In the genomic region with DNA sequence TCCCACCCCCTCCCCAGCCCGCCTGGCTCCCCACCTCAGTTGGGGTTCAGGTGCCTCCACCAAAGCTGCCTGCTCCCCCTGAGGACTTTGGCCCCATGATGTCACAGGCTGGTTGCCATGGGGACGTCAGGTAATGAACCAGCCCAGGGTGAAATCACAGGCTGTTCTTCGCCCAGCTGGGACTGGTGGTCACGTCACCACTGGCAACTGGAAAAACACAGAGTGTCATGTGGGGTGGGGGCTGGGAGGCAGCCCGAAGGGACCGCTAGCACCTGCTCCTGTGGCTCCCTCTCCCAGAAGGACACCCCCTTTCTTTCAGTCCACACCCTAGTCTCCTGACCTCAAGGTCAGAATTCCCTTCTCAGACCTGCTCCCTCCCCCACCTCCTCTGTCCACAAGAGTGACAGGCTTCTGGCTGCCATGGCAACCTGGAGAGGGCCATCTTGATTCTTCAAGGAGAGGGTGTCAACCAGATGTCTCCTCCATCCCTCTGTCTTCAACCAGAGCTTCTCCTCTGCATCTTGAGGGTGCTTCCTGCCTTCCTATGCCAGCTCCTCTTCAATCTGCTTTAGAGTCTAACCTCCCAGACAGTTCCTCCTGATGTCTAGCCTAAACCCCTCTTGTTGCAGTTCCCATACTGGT, we compare ENCODE assay signal across 1 cellular context.
TF ChIP-seq lines count a peak whose summit lies in the region.

No MANE protein-coding gene starts in this region.

TF ChIP-seq in GM12878, 131 proteins besides CTCF, POLR2A, EP300 and RAD21 (continues in another document):
- TF ChIP-seq HDGF (IDR thresholded peaks at IDR 0.05) = peak; percentile 27; the same call in 1 of the 2 replicates
- TF ChIP-seq PAX5 (IDR thresholded peaks at IDR 0.05; ENCODE audit: borderline replicate concordance, low read depth, low read length) = no peak
- peak; percentile 75 for TF ChIP-seq ATF7 (IDR thresholded peaks at IDR 0.05; ENCODE audit: low read depth)
- no peak for TF ChIP-seq RB1 (IDR thresholded peaks at IDR 0.05; ENCODE audit: borderline replicate concordance)
- TF ChIP-seq BHLHE40 (IDR thresholded peaks at IDR 0.05; ENCODE audit: borderline replicate concordance in 1 of 2, low read depth in 2 of 2, low read length in 1 of 2) = peak in 1 of 2 experiments; percentile 34; a peak in 1 of 4 replicates
- no peak for TF ChIP-seq TCF12 (IDR thresholded peaks at IDR 0.05; ENCODE audit: low read depth, low read length)
- TF ChIP-seq SRF (IDR thresholded peaks at IDR 0.05; ENCODE audit: low read depth in 2 of 2, low read length in 2 of 2) = no peak
- TF ChIP-seq, protein P1, sequence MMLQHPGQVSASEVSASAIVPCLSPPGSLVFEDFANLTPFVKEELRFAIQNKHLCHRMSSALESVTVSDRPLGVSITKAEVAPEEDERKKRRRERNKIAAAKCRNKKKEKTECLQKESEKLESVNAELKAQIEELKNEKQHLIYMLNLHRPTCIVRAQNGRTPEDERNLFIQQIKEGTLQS (IDR thresholded peaks at IDR 0.05; ENCODE audit: borderline replicate concordance, extremely low read depth, low read depth, low read length) = no peak
- no peak for TF ChIP-seq EED (IDR thresholded peaks at IDR 0.05; ENCODE audit: low read depth)
- TF ChIP-seq, protein P2, sequence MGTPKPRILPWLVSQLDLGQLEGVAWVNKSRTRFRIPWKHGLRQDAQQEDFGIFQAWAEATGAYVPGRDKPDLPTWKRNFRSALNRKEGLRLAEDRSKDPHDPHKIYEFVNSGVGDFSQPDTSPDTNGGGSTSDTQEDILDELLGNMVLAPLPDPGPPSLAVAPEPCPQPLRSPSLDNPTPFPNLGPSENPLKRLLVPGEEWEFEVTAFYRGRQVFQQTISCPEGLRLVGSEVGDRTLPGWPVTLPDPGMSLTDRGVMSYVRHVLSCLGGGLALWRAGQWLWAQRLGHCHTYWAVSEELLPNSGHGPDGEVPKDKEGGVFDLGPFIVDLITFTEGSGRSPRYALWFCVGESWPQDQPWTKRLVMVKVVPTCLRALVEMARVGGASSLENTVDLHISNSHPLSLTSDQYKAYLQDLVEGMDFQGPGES (IDR thresholded peaks at IDR 0.05) = no peak
- no peak for TF ChIP-seq NFXL1 (IDR thresholded peaks at IDR 0.05; ENCODE audit: borderline replicate concordance)
- TF ChIP-seq, protein P3, sequence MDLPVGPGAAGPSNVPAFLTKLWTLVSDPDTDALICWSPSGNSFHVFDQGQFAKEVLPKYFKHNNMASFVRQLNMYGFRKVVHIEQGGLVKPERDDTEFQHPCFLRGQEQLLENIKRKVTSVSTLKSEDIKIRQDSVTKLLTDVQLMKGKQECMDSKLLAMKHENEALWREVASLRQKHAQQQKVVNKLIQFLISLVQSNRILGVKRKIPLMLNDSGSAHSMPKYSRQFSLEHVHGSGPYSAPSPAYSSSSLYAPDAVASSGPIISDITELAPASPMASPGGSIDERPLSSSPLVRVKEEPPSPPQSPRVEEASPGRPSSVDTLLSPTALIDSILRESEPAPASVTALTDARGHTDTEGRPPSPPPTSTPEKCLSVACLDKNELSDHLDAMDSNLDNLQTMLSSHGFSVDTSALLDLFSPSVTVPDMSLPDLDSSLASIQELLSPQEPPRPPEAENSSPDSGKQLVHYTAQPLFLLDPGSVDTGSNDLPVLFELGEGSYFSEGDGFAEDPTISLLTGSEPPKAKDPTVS (IDR thresholded peaks at IDR 0.05; ENCODE audit: low read depth, low read length) = no peak
- TF ChIP-seq, protein P4, sequence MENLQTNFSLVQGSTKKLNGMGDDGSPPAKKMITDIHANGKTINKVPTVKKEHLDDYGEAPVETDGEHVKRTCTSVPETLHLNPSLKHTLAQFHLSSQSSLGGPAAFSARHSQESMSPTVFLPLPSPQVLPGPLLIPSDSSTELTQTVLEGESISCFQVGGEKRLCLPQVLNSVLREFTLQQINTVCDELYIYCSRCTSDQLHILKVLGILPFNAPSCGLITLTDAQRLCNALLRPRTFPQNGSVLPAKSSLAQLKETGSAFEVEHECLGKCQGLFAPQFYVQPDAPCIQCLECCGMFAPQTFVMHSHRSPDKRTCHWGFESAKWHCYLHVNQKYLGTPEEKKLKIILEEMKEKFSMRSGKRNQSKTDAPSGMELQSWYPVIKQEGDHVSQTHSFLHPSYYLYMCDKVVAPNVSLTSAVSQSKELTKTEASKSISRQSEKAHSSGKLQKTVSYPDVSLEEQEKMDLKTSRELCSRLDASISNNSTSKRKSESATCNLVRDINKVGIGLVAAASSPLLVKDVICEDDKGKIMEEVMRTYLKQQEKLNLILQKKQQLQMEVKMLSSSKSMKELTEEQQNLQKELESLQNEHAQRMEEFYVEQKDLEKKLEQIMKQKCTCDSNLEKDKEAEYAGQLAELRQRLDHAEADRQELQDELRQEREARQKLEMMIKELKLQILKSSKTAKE (IDR thresholded peaks at IDR 0.05; ENCODE audit: low read depth, poor library complexity, severe bottlenecking) = no peak
- peak; percentile 80 for TF ChIP-seq BMI1 (IDR thresholded peaks at IDR 0.05; ENCODE audit: borderline replicate concordance)
- no peak for TF ChIP-seq SIN3A (IDR thresholded peaks at IDR 0.05; ENCODE audit: low read depth, low read length)
- TF ChIP-seq CREB1 (IDR thresholded peaks at IDR 0.05; ENCODE audit: low read depth) = no peak
- TF ChIP-seq, protein P5, sequence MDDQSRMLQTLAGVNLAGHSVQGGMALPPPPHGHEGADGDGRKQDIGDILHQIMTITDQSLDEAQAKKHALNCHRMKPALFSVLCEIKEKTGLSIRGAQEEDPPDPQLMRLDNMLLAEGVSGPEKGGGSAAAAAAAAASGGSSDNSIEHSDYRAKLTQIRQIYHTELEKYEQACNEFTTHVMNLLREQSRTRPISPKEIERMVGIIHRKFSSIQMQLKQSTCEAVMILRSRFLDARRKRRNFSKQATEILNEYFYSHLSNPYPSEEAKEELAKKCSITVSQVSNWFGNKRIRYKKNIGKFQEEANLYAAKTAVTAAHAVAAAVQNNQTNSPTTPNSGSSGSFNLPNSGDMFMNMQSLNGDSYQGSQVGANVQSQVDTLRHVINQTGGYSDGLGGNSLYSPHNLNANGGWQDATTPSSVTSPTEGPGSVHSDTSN (IDR thresholded peaks at IDR 0.05; ENCODE audit: insufficient replicate concordance, low read depth, low read length) = peak; percentile 69
- TF ChIP-seq MYC (IDR thresholded peaks at IDR 0.05; ENCODE audit: insufficient read depth, insufficient read length, insufficient replicate concordance, low read length, severe bottlenecking) = no peak
- TF ChIP-seq NFYA (IDR thresholded peaks at IDR 0.05; ENCODE audit: borderline replicate concordance, low read depth, low read length) = no peak
- no peak for TF ChIP-seq NFIC (IDR thresholded peaks at IDR 0.05; ENCODE audit: low read depth, low read length)
- no peak for TF ChIP-seq MEF2A (IDR thresholded peaks at IDR 0.05; ENCODE audit: insufficient read depth, low read depth, low read length)
- TF ChIP-seq, protein P6, sequence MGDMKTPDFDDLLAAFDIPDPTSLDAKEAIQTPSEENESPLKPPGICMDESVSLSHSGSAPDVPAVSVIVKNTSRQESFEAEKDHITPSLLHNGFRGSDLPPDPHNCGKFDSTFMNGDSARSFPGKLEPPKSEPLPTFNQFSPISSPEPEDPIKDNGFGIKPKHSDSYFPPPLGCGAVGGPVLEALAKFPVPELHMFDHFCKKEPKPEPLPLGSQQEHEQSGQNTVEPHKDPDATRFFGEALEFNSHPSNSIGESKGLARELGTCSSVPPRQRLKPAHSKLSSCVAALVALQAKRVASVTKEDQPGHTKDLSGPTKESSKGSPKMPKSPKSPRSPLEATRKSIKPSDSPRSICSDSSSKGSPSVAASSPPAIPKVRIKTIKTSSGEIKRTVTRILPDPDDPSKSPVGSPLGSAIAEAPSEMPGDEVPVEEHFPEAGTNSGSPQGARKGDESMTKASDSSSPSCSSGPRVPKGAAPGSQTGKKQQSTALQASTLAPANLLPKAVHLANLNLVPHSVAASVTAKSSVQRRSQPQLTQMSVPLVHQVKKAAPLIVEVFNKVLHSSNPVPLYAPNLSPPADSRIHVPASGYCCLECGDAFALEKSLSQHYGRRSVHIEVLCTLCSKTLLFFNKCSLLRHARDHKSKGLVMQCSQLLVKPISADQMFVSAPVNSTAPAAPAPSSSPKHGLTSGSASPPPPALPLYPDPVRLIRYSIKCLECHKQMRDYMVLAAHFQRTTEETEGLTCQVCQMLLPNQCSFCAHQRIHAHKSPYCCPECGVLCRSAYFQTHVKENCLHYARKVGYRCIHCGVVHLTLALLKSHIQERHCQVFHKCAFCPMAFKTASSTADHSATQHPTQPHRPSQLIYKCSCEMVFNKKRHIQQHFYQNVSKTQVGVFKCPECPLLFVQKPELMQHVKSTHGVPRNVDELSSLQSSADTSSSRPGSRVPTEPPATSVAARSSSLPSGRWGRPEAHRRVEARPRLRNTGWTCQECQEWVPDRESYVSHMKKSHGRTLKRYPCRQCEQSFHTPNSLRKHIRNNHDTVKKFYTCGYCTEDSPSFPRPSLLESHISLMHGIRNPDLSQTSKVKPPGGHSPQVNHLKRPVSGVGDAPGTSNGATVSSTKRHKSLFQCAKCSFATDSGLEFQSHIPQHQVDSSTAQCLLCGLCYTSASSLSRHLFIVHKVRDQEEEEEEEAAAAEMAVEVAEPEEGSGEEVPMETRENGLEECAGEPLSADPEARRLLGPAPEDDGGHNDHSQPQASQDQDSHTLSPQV (IDR thresholded peaks at IDR 0.05) = no peak
- no peak for TF ChIP-seq RCOR1 (conservative IDR thresholded peaks at IDR 0.05; ENCODE audit: low read depth, low read length)
- no peak for TF ChIP-seq SP1 (IDR thresholded peaks at IDR 0.05; ENCODE audit: low read depth, low read length)
- no peak for TF ChIP-seq POU2F2 (IDR thresholded peaks at IDR 0.05; ENCODE audit: borderline replicate concordance, low read depth, low read length)
- no peak for TF ChIP-seq PML (IDR thresholded peaks at IDR 0.05; ENCODE audit: low read length)
- no peak for TF ChIP-seq PAX8 (IDR thresholded peaks at IDR 0.05)
- no peak for TF ChIP-seq ASH2L (IDR thresholded peaks at IDR 0.05; ENCODE audit: borderline replicate concordance, low read depth)
- peak; percentile 54; the same call in 1 of the 2 replicates for TF ChIP-seq IKZF1 (conservative IDR thresholded peaks at IDR 0.05)
- TF ChIP-seq, protein P7, sequence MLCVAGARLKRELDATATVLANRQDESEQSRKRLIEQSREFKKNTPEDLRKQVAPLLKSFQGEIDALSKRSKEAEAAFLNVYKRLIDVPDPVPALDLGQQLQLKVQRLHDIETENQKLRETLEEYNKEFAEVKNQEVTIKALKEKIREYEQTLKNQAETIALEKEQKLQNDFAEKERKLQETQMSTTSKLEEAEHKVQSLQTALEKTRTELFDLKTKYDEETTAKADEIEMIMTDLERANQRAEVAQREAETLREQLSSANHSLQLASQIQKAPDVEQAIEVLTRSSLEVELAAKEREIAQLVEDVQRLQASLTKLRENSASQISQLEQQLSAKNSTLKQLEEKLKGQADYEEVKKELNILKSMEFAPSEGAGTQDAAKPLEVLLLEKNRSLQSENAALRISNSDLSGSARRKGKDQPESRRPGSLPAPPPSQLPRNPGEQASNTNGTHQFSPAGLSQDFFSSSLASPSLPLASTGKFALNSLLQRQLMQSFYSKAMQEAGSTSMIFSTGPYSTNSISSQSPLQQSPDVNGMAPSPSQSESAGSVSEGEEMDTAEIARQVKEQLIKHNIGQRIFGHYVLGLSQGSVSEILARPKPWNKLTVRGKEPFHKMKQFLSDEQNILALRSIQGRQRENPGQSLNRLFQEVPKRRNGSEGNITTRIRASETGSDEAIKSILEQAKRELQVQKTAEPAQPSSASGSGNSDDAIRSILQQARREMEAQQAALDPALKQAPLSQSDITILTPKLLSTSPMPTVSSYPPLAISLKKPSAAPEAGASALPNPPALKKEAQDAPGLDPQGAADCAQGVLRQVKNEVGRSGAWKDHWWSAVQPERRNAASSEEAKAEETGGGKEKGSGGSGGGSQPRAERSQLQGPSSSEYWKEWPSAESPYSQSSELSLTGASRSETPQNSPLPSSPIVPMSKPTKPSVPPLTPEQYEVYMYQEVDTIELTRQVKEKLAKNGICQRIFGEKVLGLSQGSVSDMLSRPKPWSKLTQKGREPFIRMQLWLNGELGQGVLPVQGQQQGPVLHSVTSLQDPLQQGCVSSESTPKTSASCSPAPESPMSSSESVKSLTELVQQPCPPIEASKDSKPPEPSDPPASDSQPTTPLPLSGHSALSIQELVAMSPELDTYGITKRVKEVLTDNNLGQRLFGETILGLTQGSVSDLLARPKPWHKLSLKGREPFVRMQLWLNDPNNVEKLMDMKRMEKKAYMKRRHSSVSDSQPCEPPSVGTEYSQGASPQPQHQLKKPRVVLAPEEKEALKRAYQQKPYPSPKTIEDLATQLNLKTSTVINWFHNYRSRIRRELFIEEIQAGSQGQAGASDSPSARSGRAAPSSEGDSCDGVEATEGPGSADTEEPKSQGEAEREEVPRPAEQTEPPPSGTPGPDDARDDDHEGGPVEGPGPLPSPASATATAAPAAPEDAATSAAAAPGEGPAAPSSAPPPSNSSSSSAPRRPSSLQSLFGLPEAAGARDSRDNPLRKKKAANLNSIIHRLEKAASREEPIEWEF (IDR thresholded peaks at IDR 0.05; ENCODE audit: insufficient replicate concordance, low read depth, low read length) = no peak
- TF ChIP-seq FOXM1 (IDR thresholded peaks at IDR 0.05; ENCODE audit: low read depth, low read length) = no peak
- TF ChIP-seq YBX1 (IDR thresholded peaks at IDR 0.05) = no peak
- TF ChIP-seq MEF2B (IDR thresholded peaks at IDR 0.05; ENCODE audit: partially characterized antibody, poor library complexity, severe bottlenecking) = no peak
- no peak for TF ChIP-seq CREM (IDR thresholded peaks at IDR 0.05; ENCODE audit: low read depth)
- TF ChIP-seq ETV6 (conservative IDR thresholded peaks at IDR 0.05 in 1 of 2, IDR thresholded peaks at IDR 0.05 in 1 of 2; ENCODE audit: borderline replicate concordance in 1 of 2, low read depth in 1 of 2) = no peak
- 0 out of 2 replicates have a peak, but pooled peaks have one; percentile 26 for TF ChIP-seq DPF2 (IDR thresholded peaks at IDR 0.05)
- TF ChIP-seq, protein P8, sequence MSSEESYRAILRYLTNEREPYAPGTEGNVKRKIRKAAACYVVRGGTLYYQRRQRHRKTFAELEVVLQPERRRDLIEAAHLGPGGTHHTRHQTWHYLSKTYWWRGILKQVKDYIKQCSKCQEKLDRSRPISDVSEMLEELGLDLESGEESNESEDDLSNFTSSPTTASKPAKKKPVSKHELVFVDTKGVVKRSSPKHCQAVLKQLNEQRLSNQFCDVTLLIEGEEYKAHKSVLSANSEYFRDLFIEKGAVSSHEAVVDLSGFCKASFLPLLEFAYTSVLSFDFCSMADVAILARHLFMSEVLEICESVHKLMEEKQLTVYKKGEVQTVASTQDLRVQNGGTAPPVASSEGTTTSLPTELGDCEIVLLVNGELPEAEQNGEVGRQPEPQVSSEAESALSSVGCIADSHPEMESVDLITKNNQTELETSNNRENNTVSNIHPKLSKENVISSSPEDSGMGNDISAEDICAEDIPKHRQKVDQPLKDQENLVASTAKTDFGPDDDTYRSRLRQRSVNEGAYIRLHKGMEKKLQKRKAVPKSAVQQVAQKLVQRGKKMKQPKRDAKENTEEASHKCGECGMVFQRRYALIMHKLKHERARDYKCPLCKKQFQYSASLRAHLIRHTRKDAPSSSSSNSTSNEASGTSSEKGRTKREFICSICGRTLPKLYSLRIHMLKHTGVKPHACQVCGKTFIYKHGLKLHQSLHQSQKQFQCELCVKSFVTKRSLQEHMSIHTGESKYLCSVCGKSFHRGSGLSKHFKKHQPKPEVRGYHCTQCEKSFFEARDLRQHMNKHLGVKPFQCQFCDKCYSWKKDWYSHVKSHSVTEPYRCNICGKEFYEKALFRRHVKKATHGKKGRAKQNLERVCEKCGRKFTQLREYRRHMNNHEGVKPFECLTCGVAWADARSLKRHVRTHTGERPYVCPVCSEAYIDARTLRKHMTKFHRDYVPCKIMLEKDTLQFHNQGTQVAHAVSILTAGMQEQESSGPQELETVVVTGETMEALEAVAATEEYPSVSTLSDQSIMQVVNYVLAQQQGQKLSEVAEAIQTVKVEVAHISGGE (CRISPR knock-in tag; IDR thresholded peaks at IDR 0.05) = no peak
- TF ChIP-seq BCL11A (IDR thresholded peaks at IDR 0.05; ENCODE audit: low read depth, low read length) = no peak
